1 cellular context compared by ENCODE assay signal in the genomic region with DNA sequence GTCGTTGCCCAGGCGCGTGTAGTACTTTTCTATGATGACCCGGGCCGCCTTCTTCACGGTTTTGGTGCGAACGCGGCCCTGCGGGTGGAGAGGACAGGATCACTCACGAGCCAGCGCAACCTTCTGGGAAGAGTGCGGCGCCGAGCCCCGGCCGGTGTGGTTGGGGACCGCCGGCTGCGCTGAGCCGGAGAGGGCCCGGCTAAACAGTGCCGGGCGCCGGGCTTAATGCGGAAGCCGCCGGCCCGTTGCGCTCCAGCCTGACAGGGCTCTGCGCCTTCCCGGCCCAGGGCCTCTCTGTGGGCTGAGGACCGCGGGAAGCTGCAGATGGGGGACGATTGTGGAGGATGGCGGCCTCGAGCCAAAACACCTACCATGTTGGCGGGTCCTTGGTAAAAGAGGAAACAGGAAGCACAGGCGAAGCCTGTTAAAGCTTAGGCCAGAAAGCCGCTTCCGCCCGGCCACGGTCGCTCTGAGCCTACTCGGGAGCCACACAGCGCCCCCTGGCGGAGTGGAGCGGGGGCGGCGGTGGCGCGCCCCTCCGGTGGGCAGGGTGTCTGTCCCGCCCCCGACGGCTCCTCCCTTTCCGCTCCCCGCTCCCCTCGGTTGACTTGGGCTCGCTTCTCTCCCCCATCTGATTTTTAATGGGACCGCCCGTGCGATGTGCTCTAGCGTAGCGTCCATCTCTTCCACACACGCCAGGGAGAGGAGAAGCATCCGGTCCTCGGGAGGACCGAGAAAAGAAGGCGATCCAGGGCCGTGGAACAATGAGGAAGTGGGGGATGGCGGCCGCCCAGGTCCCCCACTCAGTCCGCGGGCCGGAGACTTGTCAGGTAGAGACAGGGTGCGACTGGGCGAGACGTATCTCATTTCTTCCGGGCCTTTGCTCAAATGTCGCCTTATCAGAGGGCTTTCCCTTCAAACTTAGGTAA.
TF ChIP-seq lines count a peak whose summit lies in the region.

Gene RPS17, minus strand, starts transcription at position 403 of the 929 bp plus-strand sequence. Its CDS starts 29 bp downstream, at position 374.

TF ChIP-seq in K562, 482 proteins besides CTCF, POLR2A, EP300 and RAD21 (continued from another document and continues in another):
- TF ChIP-seq UBTF (IDR thresholded peaks at IDR 0.05; ENCODE audit: borderline replicate concordance in 1 of 2, low read depth in 2 of 2, low read length in 2 of 2) (no peak), SIX5 (IDR thresholded peaks at IDR 0.05; ENCODE audit: borderline replicate concordance in 1 of 2, insufficient read depth in 1 of 2, low read depth in 1 of 2, low read length in 2 of 2) (peak; percentile 34 to 45; a peak in 2 of 4 replicates), BRF2 (IDR thresholded peaks at IDR 0.05; ENCODE audit: borderline replicate concordance, insufficient read depth, insufficient read length) (no peak), SRSF1 (IDR thresholded peaks at IDR 0.05; ENCODE audit: low read depth, low read length) (peak; percentile 86; the same call in 1 of the 2 replicates), CREB5 (CRISPR knock-in tag; IDR thresholded peaks at IDR 0.05) (no peak), DLX4 (CRISPR knock-in tag; IDR thresholded peaks at IDR 0.05) (no peak), STAT5B (CRISPR knock-in tag; IDR thresholded peaks at IDR 0.05) (no peak), MYNN (IDR thresholded peaks at IDR 0.05) (no peak), MYNN (CRISPR knock-in tag; IDR thresholded peaks at IDR 0.05) (no peak), GABPB1 (CRISPR knock-in tag; IDR thresholded peaks at IDR 0.05) (peak; percentile 93), FUS (optimal IDR thresholded peaks at IDR 0.05; ENCODE audit: low read depth, low read length) (peak; percentile 33), L3MBTL2 (IDR thresholded peaks at IDR 0.05) (peak; percentile 72), ZNF239 (CRISPR knock-in tag; IDR thresholded peaks at IDR 0.05) (no peak), ZNF766 (CRISPR knock-in tag; conservative IDR thresholded peaks at IDR 0.05) (no peak), MYBL2 (IDR thresholded peaks at IDR 0.05; ENCODE audit: low read depth) (no peak), MYBL2 (CRISPR knock-in tag; IDR thresholded peaks at IDR 0.05; ENCODE audit: borderline replicate concordance) (no peak), RHOXF2B (CRISPR knock-in tag; conservative IDR thresholded peaks at IDR 0.05) (no peak), ZNF24 (IDR thresholded peaks at IDR 0.05) (peak; percentile 56; the same call in 1 of the 2 replicates), RFX7 (CRISPR knock-in tag; IDR thresholded peaks at IDR 0.05) (no peak), BRCA1 (IDR thresholded peaks at IDR 0.05) (no peak), BRCA1 (CRISPR knock-in tag; IDR thresholded peaks at IDR 0.05) (no peak), ZSCAN29 (IDR thresholded peaks at IDR 0.05) (no peak), NFIX (CRISPR knock-in tag; IDR thresholded peaks at IDR 0.05; ENCODE audit: low read depth) (no peak), CUX1 (CRISPR knock-in tag; IDR thresholded peaks at IDR 0.05) (no peak), RCOR1 (IDR thresholded peaks at IDR 0.05; ENCODE audit: borderline replicate concordance in 1 of 2, low read depth in 2 of 2, low read length in 2 of 2) (peak in 1 of 2 experiments; percentile 48; a peak in 1 of 4 replicates), GATA2 (CRISPR knock-in tag; IDR thresholded peaks at IDR 0.05) (no peak), HDAC1 (IDR thresholded peaks at IDR 0.05) (peak in 1 of 2 experiments; percentile 88; a peak in 2 of 4 replicates), TSC22D4 (tag; IDR thresholded peaks at IDR 0.05) (no peak), SRF (CRISPR knock-in tag; IDR thresholded peaks at IDR 0.05) (peak; percentile 45 to 77; a peak in 2 of 4 replicates), POLR2H (tag; IDR thresholded peaks at IDR 0.05; ENCODE audit: low read depth) (peak; percentile 96), ZNF507 (tag; conservative IDR thresholded peaks at IDR 0.05) (no peak), FOXJ3 (CRISPR knock-in tag; IDR thresholded peaks at IDR 0.05) (no peak), ATF1 (CRISPR knock-in tag; IDR thresholded peaks at IDR 0.05) (no peak), ATF1 (tag; IDR thresholded peaks at IDR 0.05) (peak; percentile 71), ARHGAP35 (IDR thresholded peaks at IDR 0.05; ENCODE audit: partially characterized antibody) (no peak), MECOM (CRISPR knock-in tag; IDR thresholded peaks at IDR 0.05) (peak; percentile 52; the same call in 1 of the 2 replicates), JUN (IDR thresholded peaks at IDR 0.05; ENCODE audit: borderline replicate concordance, low read depth, low read length) (0 out of 2 replicates have a peak, but pooled peaks have one; percentile 34), JUN (CRISPR knock-in tag; IDR thresholded peaks at IDR 0.05; ENCODE audit: borderline replicate concordance) (no peak; the same call in 1 of the 2 replicates), GABPB2 (CRISPR knock-in tag; conservative IDR thresholded peaks at IDR 0.05) (no peak), HDAC2 (IDR thresholded peaks at IDR 0.05) (peak; percentile 53; the same call in 1 of the 2 replicates), ZNF134 (CRISPR knock-in tag; conservative IDR thresholded peaks at IDR 0.05) (no peak), PCBP2 (IDR thresholded peaks at IDR 0.05; ENCODE audit: low read depth, low read length, poor library complexity, severe bottlenecking) (no peak)
- TF ChIP-seq, protein P1, sequence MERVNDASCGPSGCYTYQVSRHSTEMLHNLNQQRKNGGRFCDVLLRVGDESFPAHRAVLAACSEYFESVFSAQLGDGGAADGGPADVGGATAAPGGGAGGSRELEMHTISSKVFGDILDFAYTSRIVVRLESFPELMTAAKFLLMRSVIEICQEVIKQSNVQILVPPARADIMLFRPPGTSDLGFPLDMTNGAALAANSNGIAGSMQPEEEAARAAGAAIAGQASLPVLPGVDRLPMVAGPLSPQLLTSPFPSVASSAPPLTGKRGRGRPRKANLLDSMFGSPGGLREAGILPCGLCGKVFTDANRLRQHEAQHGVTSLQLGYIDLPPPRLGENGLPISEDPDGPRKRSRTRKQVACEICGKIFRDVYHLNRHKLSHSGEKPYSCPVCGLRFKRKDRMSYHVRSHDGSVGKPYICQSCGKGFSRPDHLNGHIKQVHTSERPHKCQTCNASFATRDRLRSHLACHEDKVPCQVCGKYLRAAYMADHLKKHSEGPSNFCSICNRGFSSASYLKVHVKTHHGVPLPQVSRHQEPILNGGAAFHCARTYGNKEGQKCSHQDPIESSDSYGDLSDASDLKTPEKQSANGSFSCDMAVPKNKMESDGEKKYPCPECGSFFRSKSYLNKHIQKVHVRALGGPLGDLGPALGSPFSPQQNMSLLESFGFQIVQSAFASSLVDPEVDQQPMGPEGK (CRISPR knock-in tag; IDR thresholded peaks at IDR 0.05; ENCODE audit: borderline replicate concordance): no peak
- TF ChIP-seq, protein P2, sequence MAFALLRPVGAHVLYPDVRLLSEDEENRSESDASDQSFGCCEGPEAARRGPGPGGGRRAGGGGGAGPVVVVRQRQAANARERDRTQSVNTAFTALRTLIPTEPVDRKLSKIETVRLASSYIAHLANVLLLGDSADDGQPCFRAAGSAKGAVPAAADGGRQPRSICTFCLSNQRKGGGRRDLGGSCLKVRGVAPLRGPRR (CRISPR knock-in tag; IDR thresholded peaks at IDR 0.05): no peak
- TF ChIP-seq, protein P3, sequence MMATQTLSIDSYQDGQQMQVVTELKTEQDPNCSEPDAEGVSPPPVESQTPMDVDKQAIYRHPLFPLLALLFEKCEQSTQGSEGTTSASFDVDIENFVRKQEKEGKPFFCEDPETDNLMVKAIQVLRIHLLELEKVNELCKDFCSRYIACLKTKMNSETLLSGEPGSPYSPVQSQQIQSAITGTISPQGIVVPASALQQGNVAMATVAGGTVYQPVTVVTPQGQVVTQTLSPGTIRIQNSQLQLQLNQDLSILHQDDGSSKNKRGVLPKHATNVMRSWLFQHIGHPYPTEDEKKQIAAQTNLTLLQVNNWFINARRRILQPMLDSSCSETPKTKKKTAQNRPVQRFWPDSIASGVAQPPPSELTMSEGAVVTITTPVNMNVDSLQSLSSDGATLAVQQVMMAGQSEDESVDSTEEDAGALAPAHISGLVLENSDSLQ (IDR thresholded peaks at IDR 0.05): peak; percentile 40; the same call in 1 of the 2 replicates
- TF ChIP-seq, protein P4, sequence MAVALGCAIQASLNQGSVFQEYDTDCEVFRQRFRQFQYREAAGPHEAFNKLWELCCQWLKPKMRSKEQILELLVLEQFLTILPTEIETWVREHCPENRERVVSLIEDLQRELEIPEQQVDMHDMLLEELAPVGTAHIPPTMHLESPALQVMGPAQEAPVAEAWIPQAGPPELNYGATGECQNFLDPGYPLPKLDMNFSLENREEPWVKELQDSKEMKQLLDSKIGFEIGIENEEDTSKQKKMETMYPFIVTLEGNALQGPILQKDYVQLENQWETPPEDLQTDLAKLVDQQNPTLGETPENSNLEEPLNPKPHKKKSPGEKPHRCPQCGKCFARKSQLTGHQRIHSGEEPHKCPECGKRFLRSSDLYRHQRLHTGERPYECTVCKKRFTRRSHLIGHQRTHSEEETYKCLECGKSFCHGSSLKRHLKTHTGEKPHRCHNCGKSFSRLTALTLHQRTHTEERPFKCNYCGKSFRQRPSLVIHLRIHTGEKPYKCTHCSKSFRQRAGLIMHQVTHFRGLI (CRISPR knock-in tag; IDR thresholded peaks at IDR 0.05): no peak
